19 cellular contexts compared by ENCODE assay signal in the genomic region with DNA sequence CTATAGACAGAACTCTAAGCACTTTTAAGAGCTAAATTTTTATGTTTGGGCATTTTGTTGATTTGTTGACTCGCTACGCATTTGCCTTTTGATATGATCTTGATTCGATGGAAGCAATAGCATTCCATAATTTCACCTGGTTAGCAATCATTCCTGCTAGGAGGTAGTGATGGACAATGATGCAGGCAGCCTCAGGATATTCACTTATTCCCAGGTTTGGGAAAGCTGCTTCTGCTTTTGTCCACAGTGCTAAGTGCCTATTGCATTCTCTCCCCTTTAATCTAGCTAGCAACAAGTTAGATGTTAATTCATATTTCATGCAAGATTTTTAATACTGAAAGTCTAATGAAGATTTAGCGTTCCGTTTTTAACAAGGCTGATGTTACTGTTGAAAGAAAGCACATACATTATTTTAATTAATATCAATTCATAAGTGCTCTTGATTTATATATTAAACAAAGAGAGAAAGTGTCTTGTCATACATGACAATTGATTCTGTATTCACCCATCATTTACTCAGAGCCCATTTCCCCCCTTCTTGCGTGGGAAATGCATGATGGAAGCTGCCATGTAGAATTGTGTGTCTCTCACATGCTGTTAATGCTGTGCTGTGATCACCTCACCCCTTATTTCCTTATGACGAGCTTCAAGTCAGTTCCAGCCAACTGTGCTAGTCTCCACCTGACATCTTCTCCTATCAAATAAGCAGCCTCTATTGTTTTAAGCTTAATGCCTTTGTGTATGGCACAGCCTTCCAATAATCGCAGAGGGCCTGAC. TPM values are rescaled to one million over a fixed set of nuclear protein-coding genes. Genes with fewer than 3 reads are reported as not detected.
DNase-seq lines count a peak whose midpoint lies in the region; ATAC-seq and TF ChIP-seq lines count a peak whose summit lies in the region.
"Had no signal": no experiment of that assay in that cellular context is flagged by ENCODE, and none has a peak within 500 bp of the region (broad histone marks: within the 10 kb centered on the region; RNA-seq: fewer than 3 reads in every experiment).

No MANE protein-coding gene starts in this region.

- TF ChIP-seq CTCF in HCT116 (IDR thresholded peaks at IDR 0.05 in 2 of 3, conservative IDR thresholded peaks at IDR 0.05 in 1 of 3; ENCODE audit: borderline replicate concordance in 1 of 3, insufficient read depth in 1 of 3, low read depth in 2 of 3, low read length in 2 of 3) (no peak), neural cell (IDR thresholded peaks at IDR 0.05; ENCODE audit: poor library complexity, severe bottlenecking) (no peak), vagina (IDR thresholded peaks at IDR 0.05) (no peak)

- no peaks in the 10 kb centered on the region for H3K79me2 ChIP-seq in HCT116 (ENCODE audit: insufficient read depth, low read length)
- H3K79me2 ChIP-seq in neural cell (replicated peaks; ENCODE audit: insufficient read depth, low read length), result peaks cover 69% of the 10 kb centered on the region

- no peaks in the 10 kb centered on the region for H3K36me3 ChIP-seq in HCT116 (ENCODE audit: control insufficient read depth in 1 of 2, insufficient read depth in 2 of 2, low read length in 2 of 2)
- no peaks in the 10 kb centered on the region for H3K36me3 ChIP-seq in SK-N-MC (ENCODE audit: insufficient read depth, low read length)
- H3K36me3 ChIP-seq in neural cell (ENCODE audit: insufficient read depth, low read length), result no peaks in the 10 kb centered on the region
- H3K36me3 ChIP-seq in vagina, result no peaks in the 10 kb centered on the region
- H3K36me3 ChIP-seq: BE2C, BLaER1 had no signal

- TF ChIP-seq RAD21 in HCT116 (IDR thresholded peaks at IDR 0.05; ENCODE audit: low read depth) (no peak), neural cell (conservative IDR thresholded peaks at IDR 0.05) (peak; percentile 24)

- no peak for DNase-seq in HCT116 (ENCODE audit: low read depth, low spot score)
- DNase-seq in SK-N-MC (ENCODE audit: low read depth, low spot score), result no peak
- no peak for DNase-seq in MV-4-11 (lab: John Stamatoyannopoulos, UW)
- no peak for DNase-seq in vagina (ENCODE audit: extremely low spot score in 2 of 2)
- DNase-seq: 8988T; C1 segment of cervical spinal cord; CD4-positive, alpha-beta memory T cell; DMS79 treated with DMSO at 0.1 percent for 48 hours; GF-D8 had no signal

- no TSS peak for BruUV-seq in HCT116 (replicated peaks; lab: Mats Ljungman, UMichigan)

- no peaks in the 10 kb centered on the region for H3K9me2 ChIP-seq in HCT116 (ENCODE audit: insufficient read depth)
- no peaks in the 10 kb centered on the region for H3K9me2 ChIP-seq in neural cell (ENCODE audit: insufficient read depth, low read length)

- H3F3A ChIP-seq in neural cell (ENCODE audit: insufficient read depth, low read length, poor library complexity, severe bottlenecking), result peaks cover 4% of the 10 kb centered on the region

- intact Hi-C loops in HCT116 (cut with micrococcal nuclease) (loop anchor here (2.0 to 5.0 kb wide), 4 partner anchors 199 to 1379 kb away; no protein-coding TSS in a partner anchor), vagina (cut with DNase I) (no loop called here)

- RAD21 ChIA-PET in HCT116 (lab: Charles Lee; ENCODE audit: low non-redundant PET in 1 of 2, low total read pairs in 2 of 2, uncharacterized antibody in 2 of 2, unreplicated experiment in 2 of 2), result no interaction called here

- H3K9ac ChIP-seq in HCT116 (ENCODE audit: low read length), result no peak overlapping the region
- no peak overlapping the region for H3K9ac ChIP-seq in SK-N-MC (ENCODE audit: insufficient read length)
- peak overlapping the region; percentile 59 for H3K9ac ChIP-seq in neural cell (ENCODE audit: low read length)
- H3K9ac ChIP-seq: BLaER1 had no signal

- CTCF ChIA-PET in HCT116 (lab: Charles Lee), result interaction anchor here (0.6 to 2.6 kb wide), 6 partner anchors 10 to 1382 kb away, joined by 3 to 18 read pairs (median 4); no protein-coding TSS in a partner anchor

- ATAC-seq in HCT116 (no peak), GM19351 (IDR thresholded peaks at IDR 0.05; ENCODE audit: unreplicated experiment) (no peak)

- H3K27ac ChIP-seq in HCT116 (ENCODE audit: low read depth, low read length) (no peak overlapping the region), SK-N-MC (0 out of 2 replicates have a peak overlapping the region, but pooled peaks have one; percentile 32), neural cell (ENCODE audit: low read length) (peak overlapping the region; percentile 94), vagina (no peak overlapping the region)
- H3K27ac ChIP-seq: BLaER1 had no signal

- H2AFZ ChIP-seq in HCT116 (ENCODE audit: low read depth, low read length, poor library complexity, severe bottlenecking) (peak overlapping the region; percentile 40), neural cell (ENCODE audit: low read depth, low read length) (no peak overlapping the region)

- no peaks in the 10 kb centered on the region for H3K9me3 ChIP-seq in HCT116 (ENCODE audit: control insufficient read depth in 1 of 2, insufficient read depth in 1 of 2, low read depth in 1 of 2, low read length in 2 of 2)
- H3K9me3 ChIP-seq in SK-N-MC (ENCODE audit: low read depth, low read length), result no peaks in the 10 kb centered on the region
- H3K9me3 ChIP-seq in neural cell (ENCODE audit: low read length), result no peaks in the 10 kb centered on the region
- H3K9me3 ChIP-seq in vagina, result no peaks in the 10 kb centered on the region
- H3K9me3 ChIP-seq: BE2C, BLaER1, Caco-2 had no signal

- H3K4me3 ChIP-seq in HCT116 (replicated peaks in 1 of 2; ENCODE audit: low read depth in 1 of 2, low read length in 2 of 2), result no peak overlapping the region
- no peak overlapping the region for H3K4me3 ChIP-seq in SK-N-MC
- H3K4me3 ChIP-seq in neural cell (ENCODE audit: low read length), result peak overlapping the region; percentile 43
- H3K4me3 ChIP-seq in vagina, result no peak overlapping the region
- H3K4me3 ChIP-seq: BLaER1 had no signal

- H4K20me1 ChIP-seq in HCT116 (ENCODE audit: insufficient read depth) (no peaks in the 10 kb centered on the region), neural cell (ENCODE audit: insufficient read depth) (no peaks in the 10 kb centered on the region)
- H4K20me1 ChIP-seq: BLaER1 had no signal

- POLR2A ChIA-PET in HCT116 (lab: Charles Lee), result no interaction called here

- peak; percentile 93 for TF ChIP-seq EP300 in neural cell (conservative IDR thresholded peaks at IDR 0.05; ENCODE audit: poor library complexity, severe bottlenecking)

- TF ChIP-seq POLR2A in HCT116 (IDR thresholded peaks at IDR 0.05; ENCODE audit: borderline replicate concordance, extremely low read depth, insufficient read depth, insufficient read length), result no peak
- TF ChIP-seq POLR2A in vagina (IDR thresholded peaks at IDR 0.05), result no peak

- peaks cover 13 to 22% of the 10 kb centered on the region in 2 experiments for H3K4me1 ChIP-seq in HCT116 (ENCODE audit: control insufficient read depth in 1 of 2, insufficient read depth in 2 of 2, low read length in 2 of 2)
- H3K4me1 ChIP-seq in vagina, result no peaks in the 10 kb centered on the region
- H3K4me1 ChIP-seq: BLaER1, Caco-2 had no signal

- H3K27me3 ChIP-seq in HCT116 (ENCODE audit: insufficient read depth, low read length), result peaks cover 9% of the 10 kb centered on the region; the same call in 1 of the 2 replicates
- no peaks in the 10 kb centered on the region for H3K27me3 ChIP-seq in neural cell (ENCODE audit: insufficient read depth, low read depth, low read length)
- H3K27me3 ChIP-seq in vagina, result no peaks in the 10 kb centered on the region
- H3K27me3 ChIP-seq: BE2C, BLaER1 had no signal

- H3K4me2 ChIP-seq in HCT116 (ENCODE audit: low read length), result no peak overlapping the region
- peak overlapping the region; percentile 32 for H3K4me2 ChIP-seq in neural cell (ENCODE audit: low read length)
- H3K4me2 ChIP-seq: BLaER1 had no signal

TF ChIP-seq in HCT116, 20 proteins besides CTCF, POLR2A, EP300 and RAD21:
- TF ChIP-seq JUND (IDR thresholded peaks at IDR 0.05), result no peak

TF ChIP-seq in neural cell, 6 proteins besides CTCF, POLR2A, EP300 and RAD21:
- TF ChIP-seq TAF1 (IDR thresholded peaks at IDR 0.05; ENCODE audit: low read depth) (peak; percentile 36), POLR2AphosphoS5 (IDR thresholded peaks at IDR 0.05) (peak; percentile 89), EZH2 (IDR thresholded peaks at IDR 0.05; ENCODE audit: borderline replicate concordance, insufficient read depth, low read length, poor library complexity, severe bottlenecking) (no peak), MXI1 (conservative IDR thresholded peaks at IDR 0.05; ENCODE audit: poor library complexity, severe bottlenecking) (peak; percentile 49), SMC3 (conservative IDR thresholded peaks at IDR 0.05; ENCODE audit: poor library complexity) (no peak)
- TF ChIP-seq, protein P1, sequence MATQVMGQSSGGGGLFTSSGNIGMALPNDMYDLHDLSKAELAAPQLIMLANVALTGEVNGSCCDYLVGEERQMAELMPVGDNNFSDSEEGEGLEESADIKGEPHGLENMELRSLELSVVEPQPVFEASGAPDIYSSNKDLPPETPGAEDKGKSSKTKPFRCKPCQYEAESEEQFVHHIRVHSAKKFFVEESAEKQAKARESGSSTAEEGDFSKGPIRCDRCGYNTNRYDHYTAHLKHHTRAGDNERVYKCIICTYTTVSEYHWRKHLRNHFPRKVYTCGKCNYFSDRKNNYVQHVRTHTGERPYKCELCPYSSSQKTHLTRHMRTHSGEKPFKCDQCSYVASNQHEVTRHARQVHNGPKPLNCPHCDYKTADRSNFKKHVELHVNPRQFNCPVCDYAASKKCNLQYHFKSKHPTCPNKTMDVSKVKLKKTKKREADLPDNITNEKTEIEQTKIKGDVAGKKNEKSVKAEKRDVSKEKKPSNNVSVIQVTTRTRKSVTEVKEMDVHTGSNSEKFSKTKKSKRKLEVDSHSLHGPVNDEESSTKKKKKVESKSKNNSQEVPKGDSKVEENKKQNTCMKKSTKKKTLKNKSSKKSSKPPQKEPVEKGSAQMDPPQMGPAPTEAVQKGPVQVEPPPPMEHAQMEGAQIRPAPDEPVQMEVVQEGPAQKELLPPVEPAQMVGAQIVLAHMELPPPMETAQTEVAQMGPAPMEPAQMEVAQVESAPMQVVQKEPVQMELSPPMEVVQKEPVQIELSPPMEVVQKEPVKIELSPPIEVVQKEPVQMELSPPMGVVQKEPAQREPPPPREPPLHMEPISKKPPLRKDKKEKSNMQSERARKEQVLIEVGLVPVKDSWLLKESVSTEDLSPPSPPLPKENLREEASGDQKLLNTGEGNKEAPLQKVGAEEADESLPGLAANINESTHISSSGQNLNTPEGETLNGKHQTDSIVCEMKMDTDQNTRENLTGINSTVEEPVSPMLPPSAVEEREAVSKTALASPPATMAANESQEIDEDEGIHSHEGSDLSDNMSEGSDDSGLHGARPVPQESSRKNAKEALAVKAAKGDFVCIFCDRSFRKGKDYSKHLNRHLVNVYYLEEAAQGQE (IDR thresholded peaks at IDR 0.05; ENCODE audit: borderline replicate concordance), result peak; percentile 96
TF ChIP-seq in neural cell: peak in this region for 4.

RNA-seq across cellular contexts. Expression of a gene that starts 53.0 kb away (rescaled TPM):
- total RNA-seq in HCT116 (2021; ENCODE audit: unreplicated experiment) (not detected), vagina (not detected)
- not detected in 2 replicates for polyA plus RNA-seq in HCT116 (2012)
- polyA plus RNA-seq in neural cell, result not detected in 2 replicates
- polyA minus RNA-seq in neural cell, result not detected in 2 replicates
- total RNA-seq: A673; Caco-2; Calu3; CD4-positive, alpha-beta memory T cell; CD4-positive, CD25-positive, alpha-beta regulatory T cell had no signal
- polyA plus RNA-seq: AG04450; CD14-positive monocyte; CD4-positive, alpha-beta memory T cell; CD4-positive, CD25-positive, alpha-beta regulatory T cell had no signal

Comparison
In these comparisons a context has a peak if more than half of its experiments do, and no peak if none do; other contexts are left out.
1. H3K27ac ChIP-seq: peak in SK-N-MC (single experiment) and neural cell (single experiment); none in HCT116 (single experiment) and vagina (single experiment).